15 cellular contexts compared by ENCODE assay signal in the genomic region with DNA sequence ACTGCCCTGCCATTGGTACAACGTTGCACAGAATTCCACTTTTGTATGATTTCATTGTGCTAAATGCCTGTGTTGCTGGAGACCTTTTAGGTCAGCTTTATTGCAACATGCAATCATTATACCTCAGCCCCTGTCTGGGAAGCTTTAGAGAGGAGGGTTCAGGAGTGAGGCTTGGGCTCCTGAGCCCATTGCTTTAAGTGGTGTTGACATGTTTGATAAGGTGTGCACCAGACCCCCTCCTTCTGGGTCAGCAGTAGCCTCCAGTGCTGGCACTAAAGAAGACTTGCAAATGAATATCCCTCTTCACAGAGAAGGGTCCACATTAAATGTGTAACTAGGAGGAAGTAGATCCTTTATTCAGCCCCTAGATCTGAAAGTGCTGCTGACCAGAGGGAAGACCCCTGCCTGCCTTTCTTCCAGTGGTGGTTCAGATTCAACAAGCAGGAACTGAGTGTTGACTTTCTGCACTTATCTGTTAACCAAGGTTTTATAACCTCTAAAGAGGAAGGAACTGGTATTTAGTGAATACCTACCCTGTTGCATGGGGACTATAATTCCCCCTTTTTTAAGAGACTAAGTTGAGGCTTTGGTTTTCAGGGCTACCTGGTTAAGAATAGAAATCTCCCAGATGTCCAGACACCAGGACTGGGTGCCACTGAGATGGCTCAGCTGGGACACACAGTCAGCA.
DNase-seq lines count a peak whose midpoint lies in the region; ATAC-seq, FAIRE-seq and TF ChIP-seq lines count a peak whose summit lies in the region.
"Had no signal": no experiment of that assay in that cellular context is flagged by ENCODE, and none has a peak within 500 bp of the region (broad histone marks: within the 10 kb centered on the region; RNA-seq: fewer than 3 reads in every experiment).

No MANE protein-coding gene starts in this region.

- no peaks in the 10 kb centered on the region for H3K79me2 ChIP-seq in H1 (ENCODE audit: control insufficient read depth in 1 of 2, insufficient read depth in 2 of 2, low read length in 2 of 2)

- no peaks in the 10 kb centered on the region for H3K36me3 Mint-ChIP-seq in CD14-positive monocyte
- no peaks in the 10 kb centered on the region for H3K36me3 Mint-ChIP-seq in CD4-positive, alpha-beta memory T cell

- 89% methylated on average over 1 of the region's 1 CpG; no CpG with 5 or more reads in 1 of the 2 experiments for WGBS in H1 (ENCODE audit: extremely low coverage in 1 of 2, insufficient coverage in 1 of 2, insufficient read length in 1 of 2, insufficient replicate concordance in 2 of 2, low coverage in 1 of 2, low lambda C conversion rate in 2 of 2, missing lambda C conversion rate in 1 of 2), 2 experiments

- no peak for FAIRE-seq in H1 (lab: Jason Lieb, UNC)
- FAIRE-seq: A549, HepG2 had no signal

- no peaks in the 10 kb centered on the region for H4K20me1 ChIP-seq in H1 (replicated peaks in 1 of 2; ENCODE audit: control insufficient read depth in 1 of 2, insufficient read depth in 2 of 2, low read length in 2 of 2)

- H3K4me2 ChIP-seq in H1 (ENCODE audit: insufficient read depth in 1 of 2, low read depth in 2 of 2, low read length in 2 of 2): no peak overlapping the region

- no peak overlapping the region for H4K91ac ChIP-seq in H1 (replicated peaks; ENCODE audit: insufficient read length, low read length)

- TF ChIP-seq RAD21 in H1 (IDR thresholded peaks at IDR 0.05 in 1 of 2, conservative IDR thresholded peaks at IDR 0.05 in 1 of 2; ENCODE audit: low read depth in 2 of 2, low read length in 2 of 2): no peak

- H3K23ac ChIP-seq in H1 (ENCODE audit: insufficient read length): no peak overlapping the region

- H3K27me3 Mint-ChIP-seq in CD14-positive monocyte (ENCODE audit: low read depth in 3 of 3): peaks cover 0 to 1% (median 0%) of the 10 kb centered on the region in 3 donors
- no peaks in the 10 kb centered on the region for H3K27me3 Mint-ChIP-seq in CD4-positive, alpha-beta memory T cell

- H3K36me3 ChIP-seq in cardiac muscle cell (no peaks in the 10 kb centered on the region), left ventricle myocardium inferior (no peaks in the 10 kb centered on the region), H1 (ENCODE audit: control insufficient read depth in 2 of 4, insufficient read depth in 4 of 4, low read length in 3 of 4) (no peaks in the 10 kb centered on the region), vagina (no peaks in the 10 kb centered on the region)
- no peaks in the 10 kb centered on the region for H3K36me3 ChIP-seq in CD4-positive, alpha-beta memory T cell (ENCODE audit: insufficient read depth, low read length)
- H3K36me3 ChIP-seq: adrenal gland, lower lobe of right lung had no signal

- no peak overlapping the region for H3K14ac ChIP-seq in H1 (ENCODE audit: insufficient read length)

- no peak overlapping the region for H2BK120ac ChIP-seq in H1 (replicated peaks; ENCODE audit: low read depth, low read length)

- H3K9me3 ChIP-seq in cardiac muscle cell (ENCODE audit: low read depth) (no peaks in the 10 kb centered on the region), left ventricle myocardium inferior (replicated peaks) (no peaks in the 10 kb centered on the region), H1 (ENCODE audit: insufficient read depth in 2 of 2, low read depth in 1 of 2, low read length in 1 of 2) (no peaks in the 10 kb centered on the region), vagina (no peaks in the 10 kb centered on the region)
- no peaks in the 10 kb centered on the region for H3K9me3 ChIP-seq in CD4-positive, alpha-beta memory T cell (ENCODE audit: control insufficient read depth in 1 of 2, low read length in 2 of 2)
- H3K9me3 ChIP-seq: A549, adrenal gland, lower lobe of right lung had no signal

- ATAC-seq in HG03095 (IDR thresholded peaks at IDR 0.05; ENCODE audit: unreplicated experiment): peak; percentile 21
- ATAC-seq: HepG2, lower lobe of right lung had no signal

- H4K8ac ChIP-seq in H1 (ENCODE audit: extremely low read depth, insufficient read depth, low read length): no peak overlapping the region

- H3K27ac Mint-ChIP-seq in CD14-positive monocyte: no peak overlapping the region
- H3K27ac Mint-ChIP-seq in CD4-positive, alpha-beta memory T cell: no peak overlapping the region

- no peak overlapping the region for H2BK12ac ChIP-seq in H1 (ENCODE audit: low read depth, low read length)

- no peaks in the 10 kb centered on the region for H3K23me2 ChIP-seq in H1 (ENCODE audit: low read depth, low read length)

- no peak overlapping the region for H3K4me3 Mint-ChIP-seq in CD14-positive monocyte
- no peak overlapping the region for H3K4me3 Mint-ChIP-seq in CD4-positive, alpha-beta memory T cell

- no peak overlapping the region for H2BK5ac ChIP-seq in H1 (ENCODE audit: low read depth, low read length)

- peaks cover 0 to 13% (median 2%) of the 10 kb centered on the region in 7 donors for H3K9me3 Mint-ChIP-seq in CD14-positive monocyte
- H3K9me3 Mint-ChIP-seq in CD4-positive, alpha-beta memory T cell: peaks cover 0 to 4% (median 2%) of the 10 kb centered on the region in 8 donors

- TF ChIP-seq EP300 in H1 (IDR thresholded peaks at IDR 0.05; ENCODE audit: borderline replicate concordance in 1 of 2, low read depth in 2 of 2, low read length in 2 of 2): no peak

- no peak overlapping the region for H3K9ac ChIP-seq in H1 (replicated peaks in 1 of 4; ENCODE audit: extremely low read depth in 1 of 4, low read depth in 3 of 4, low read length in 3 of 4)

- no peak overlapping the region for H2BK20ac ChIP-seq in H1 (ENCODE audit: low read length)

- H3K4me1 Mint-ChIP-seq in CD14-positive monocyte: no peaks in the 10 kb centered on the region
- no peaks in the 10 kb centered on the region for H3K4me1 Mint-ChIP-seq in CD4-positive, alpha-beta memory T cell

- no peak overlapping the region for H2BK15ac ChIP-seq in H1 (ENCODE audit: low read length)

- H3K27ac ChIP-seq in cardiac muscle cell: peak overlapping the region; percentile 67
- H3K27ac ChIP-seq in left ventricle myocardium inferior (replicated peaks): no peak overlapping the region
- no peak overlapping the region for H3K27ac ChIP-seq in H1 (ENCODE audit: low read depth, low read length)
- peak overlapping the region; percentile 71 for H3K27ac ChIP-seq in vagina
- H3K27ac ChIP-seq in CD4-positive, alpha-beta memory T cell (ENCODE audit: low read depth, low read length): no peak overlapping the region
- H3K27ac ChIP-seq: adrenal gland, lower lobe of right lung had no signal

- H3K27me3 ChIP-seq in cardiac muscle cell (no peaks in the 10 kb centered on the region), left ventricle myocardium inferior (ENCODE audit: low read depth) (no peaks in the 10 kb centered on the region), H1 (replicated peaks in 1 of 4; ENCODE audit: control insufficient read depth in 3 of 4, extremely low read depth in 1 of 4, insufficient read depth in 3 of 4, low read length in 3 of 4) (no peaks in the 10 kb centered on the region), vagina (no peaks in the 10 kb centered on the region)
- H3K27me3 ChIP-seq in CD4-positive, alpha-beta memory T cell (ENCODE audit: insufficient read depth, low read length): no peaks in the 10 kb centered on the region
- H3K27me3 ChIP-seq: adrenal gland had no signal

- intact Hi-C loops in left ventricle myocardium inferior (cut with micrococcal nuclease) (no loop called here), vagina (cut with DNase I) (no loop called here), CD14-positive monocyte (cut with micrococcal nuclease) (no loop called here)
- intact Hi-C loops in CD4-positive, alpha-beta memory T cell (cut with micrococcal nuclease): no loop called here

- no peak overlapping the region for H3K56ac ChIP-seq in H1 (replicated peaks; ENCODE audit: insufficient read length, low read depth, low read length)

- no peaks in the 10 kb centered on the region for H3K79me1 ChIP-seq in H1 (ENCODE audit: low read depth, low read length)

- H2AK5ac ChIP-seq in H1 (ENCODE audit: low read depth, low read length): no peak overlapping the region

- DNase-seq in cardiac muscle cell (ENCODE audit: low read depth in 1 of 2, low spot score in 1 of 2) (peak; percentile 9 to 74), left ventricle myocardium inferior (no peak), H1 (ENCODE audit: low read depth in 1 of 2, low spot score in 2 of 2) (no peak), vagina (ENCODE audit: extremely low spot score in 2 of 2) (no peak), CD14-positive monocyte (ENCODE audit: low spot score) (no peak), NCI-H774 (lab: John Stamatoyannopoulos, UW) (no peak)
- no peak for DNase-seq in CD4-positive, alpha-beta memory T cell
- DNase-seq: adrenal gland; DND-41; effector memory CD4-positive, alpha-beta T cell; lower lobe of right lung; NCI-H1694 had no signal

- H4K5ac ChIP-seq in H1 (ENCODE audit: insufficient read length, low read depth, low read length): no peak overlapping the region

- POLR2A ChIA-PET in H1 (lab: Charles Lee; ENCODE audit: partially characterized antibody): no interaction called here
- POLR2A ChIA-PET in CD4-positive, alpha-beta memory T cell (lab: Charles Lee; ENCODE audit: partially characterized antibody): no interaction called here

- TF ChIP-seq CTCF in cardiac muscle cell (IDR thresholded peaks at IDR 0.05; ENCODE audit: low read depth, low read length): no peak
- no peak for TF ChIP-seq CTCF in left ventricle myocardium inferior (IDR thresholded peaks at IDR 0.05; ENCODE audit: borderline replicate concordance)
- no peak for TF ChIP-seq CTCF in H1 (IDR thresholded peaks at IDR 0.05; ENCODE audit: control extremely low read depth in 1 of 3, insufficient read depth in 1 of 3, low read depth in 1 of 3, low read length in 3 of 3)
- no peak for TF ChIP-seq CTCF in vagina (IDR thresholded peaks at IDR 0.05)
- TF ChIP-seq CTCF in CD14-positive monocyte (IDR thresholded peaks at IDR 0.05): no peak

- CTCF ChIA-PET in H1 (lab: Charles Lee; ENCODE audit: partially characterized antibody): interaction anchor here (1.0 to 2.2 kb wide), 2 partner anchors 13 to 368 kb away, joined by 3 to 5 read pairs; no protein-coding TSS in a partner anchor
- CTCF ChIA-PET in CD4-positive, alpha-beta memory T cell (lab: Charles Lee; ENCODE audit: partially characterized antibody): no interaction called here

- H3K4me1 ChIP-seq in cardiac muscle cell (ENCODE audit: low read depth): peaks cover 37% of the 10 kb centered on the region
- peaks cover 17% of the 10 kb centered on the region for H3K4me1 ChIP-seq in left ventricle myocardium inferior
- peaks cover 0 to 2% (median 0%) of the 10 kb centered on the region in 4 experiments; a peak in 1 of 7 replicates for H3K4me1 ChIP-seq in H1 (replicated peaks in 1 of 4; ENCODE audit: control insufficient read depth in 3 of 4, insufficient read depth in 4 of 4, low read length in 3 of 4)
- H3K4me1 ChIP-seq in vagina: peaks cover 16% of the 10 kb centered on the region
- H3K4me1 ChIP-seq in CD4-positive, alpha-beta memory T cell (ENCODE audit: insufficient read depth, low read length): no peaks in the 10 kb centered on the region
- H3K4me1 ChIP-seq: adrenal gland, lower lobe of right lung had no signal

- no peak overlapping the region for H3K4ac ChIP-seq in H1 (replicated peaks; ENCODE audit: insufficient read length, low read depth, low read length)

- peak overlapping the region; percentile 68; the same call in 1 of the 2 replicates for H2AFZ ChIP-seq in H1 (ENCODE audit: low read length)

- TF ChIP-seq POLR2A in H1 (IDR thresholded peaks at IDR 0.05; ENCODE audit: control extremely low read depth in 1 of 2, low read depth in 2 of 2, low read length in 2 of 2) (no peak), vagina (IDR thresholded peaks at IDR 0.05) (no peak)

- no peak overlapping the region for H3K18ac ChIP-seq in H1 (ENCODE audit: extremely low read depth, low read length)

- H3K4me3 ChIP-seq in cardiac muscle cell: no peak overlapping the region
- no peak overlapping the region for H3K4me3 ChIP-seq in left ventricle myocardium inferior
- no peak overlapping the region for H3K4me3 ChIP-seq in H1 (ENCODE audit: extremely low read depth in 1 of 4, insufficient read depth in 2 of 4, low read depth in 3 of 4, low read length in 4 of 4)
- no peak overlapping the region for H3K4me3 ChIP-seq in vagina
- H3K4me3 ChIP-seq in CD4-positive, alpha-beta memory T cell (ENCODE audit: low read length in 2 of 2): no peak overlapping the region
- H3K4me3 ChIP-seq: A549, adrenal gland, lower lobe of right lung had no signal

Comparison
In these comparisons a context has a peak if more than half of its experiments do, and no peak if none do; other contexts are left out.
1. DNase-seq: peak in cardiac muscle cell (2 of 2); none in left ventricle myocardium inferior (single experiment), H1 (0 of 2), vagina (0 of 2), CD14-positive monocyte (single experiment), CD4-positive, alpha-beta memory T cell (0 of 5) and NCI-H774 (single experiment).
2. H3K27ac ChIP-seq: peak in cardiac muscle cell (single experiment) and vagina (single experiment); none in left ventricle myocardium inferior (single experiment), H1 (single experiment) and CD4-positive, alpha-beta memory T cell (single experiment).